ENCODE assay signal across 9 cellular contexts in the genomic region with DNA sequence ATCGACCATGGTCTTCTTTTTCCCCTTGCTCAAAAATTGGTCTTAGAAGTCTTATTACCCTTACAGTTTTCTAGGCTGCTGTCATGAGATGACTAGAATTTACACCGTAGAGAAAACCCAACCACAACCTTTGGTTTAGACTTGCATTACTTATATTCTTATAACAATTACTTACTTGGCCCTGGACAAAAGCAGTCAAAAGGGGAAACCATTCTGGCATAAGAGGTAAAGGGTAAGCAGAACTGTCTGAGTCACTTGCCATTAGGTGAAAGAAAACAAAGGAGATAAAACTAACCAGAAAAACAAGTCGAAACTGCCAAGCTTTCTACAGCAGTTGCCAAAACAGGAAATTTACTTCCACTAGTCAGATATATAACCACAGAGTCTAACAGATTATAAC. TPM values are rescaled to one million over a fixed set of nuclear protein-coding genes. Genes with fewer than 3 reads are reported as not detected.
DNase-seq lines count a peak whose midpoint lies in the region; ATAC-seq, FAIRE-seq and TF ChIP-seq lines count a peak whose summit lies in the region.
"Had no signal": no experiment of that assay in that cellular context is flagged by ENCODE, and none has a peak within 500 bp of the region (broad histone marks: within the 10 kb centered on the region; RNA-seq: fewer than 3 reads in every experiment).

No MANE protein-coding gene starts in this region.

- H3K27ac ChIP-seq in brain microvascular endothelial cell: peak overlapping the region; percentile 52

- H3K36me3 ChIP-seq in MG63 (peaks cover 13% of the 10 kb centered on the region), brain microvascular endothelial cell (replicated peaks) (no peaks in the 10 kb centered on the region)

- H3K4me3 Mint-ChIP-seq in nephron progenitor cell: no peak overlapping the region

- no peak for TF ChIP-seq POLR2A in H54 (IDR thresholded peaks at IDR 0.05; ENCODE audit: low read depth, low read length)

- H3K36me3 Mint-ChIP-seq in nephron progenitor cell (ENCODE audit: low read depth): peaks cover 61% of the 10 kb centered on the region

- peaks cover 4% of the 10 kb centered on the region for H3K9me3 ChIP-seq in MG63

- in situ Hi-C loops in brain microvascular endothelial cell (cut with HindIII; ENCODE audit: low pct_ligation_motif_present, low sequenced_read_pairs): no loop called here

- no peaks in the 10 kb centered on the region for H3K27me3 ChIP-seq in MG63
- no peaks in the 10 kb centered on the region for H3K27me3 ChIP-seq in brain microvascular endothelial cell (replicated peaks)

- peak; percentile 97 for FAIRE-seq in H54 (lab: Jason Lieb, UNC)

- DNase-seq in H54 (ENCODE audit: insufficient read length, low spot score) (no peak), MG63 (peak; percentile 22), brain microvascular endothelial cell (peak; percentile 68), nephron progenitor cell (no peak), HuH-7 (ENCODE audit: low spot score) (no peak)
- no peak for DNase-seq in stimulated activated CD4-positive, alpha-beta T cell treated with anti-CD3 and anti-CD28 coated beads, Interleukin-4, amount 100 ng/mL, for 4 hours
- DNase-seq in activated CD4-positive, alpha-beta T cell treated with anti-CD3 and anti-CD28 coated beads for 1 hour: no peak
- DNase-seq: right cardiac atrium had no signal

- peak; percentile 61 for ATAC-seq in GM18508 (IDR thresholded peaks at IDR 0.05; ENCODE audit: insufficient read depth, unreplicated experiment)

- H3K4me1 Mint-ChIP-seq in nephron progenitor cell: peaks cover 51% of the 10 kb centered on the region

- H3K4me3 ChIP-seq in MG63: no peak overlapping the region
- no peak overlapping the region for H3K4me3 ChIP-seq in brain microvascular endothelial cell (ENCODE audit: low read depth, low read length)

- peaks cover 29% of the 10 kb centered on the region for H3K9me3 Mint-ChIP-seq in nephron progenitor cell

- peak overlapping the region; percentile 49 for H3K27ac Mint-ChIP-seq in nephron progenitor cell

- no peaks in the 10 kb centered on the region for H3K27me3 Mint-ChIP-seq in nephron progenitor cell (ENCODE audit: low read depth, poor library complexity)

- TF ChIP-seq CTCF in brain microvascular endothelial cell (IDR thresholded peaks at IDR 0.05; ENCODE audit: low read depth, low read length, missing control alignments) (no peak), nephron progenitor cell (IDR thresholded peaks at IDR 0.05) (no peak)

RNA-seq across cellular contexts. Expression of a gene that starts 17.9 kb away (rescaled TPM):
- 20.0 and 20.5 TPM in 2 replicates for total RNA-seq in MG63 (2014; rRNA removed; shearing (Covaris generic); ENCODE audit: low replicate concordance)

Comparison
In these comparisons a context has a peak if more than half of its experiments do, and no peak if none do; other contexts are left out.
1. DNase-seq: peak in MG63 (single experiment) and brain microvascular endothelial cell (single experiment); none in H54 (single experiment), nephron progenitor cell (single experiment), stimulated activated CD4-positive, alpha-beta T cell treated with anti-CD3 and anti-CD28 coated beads, Interleukin-4, amount 100 ng/mL, for 4 hours (0 of 2), HuH-7 (single experiment) and activated CD4-positive, alpha-beta T cell treated with anti-CD3 and anti-CD28 coated beads for 1 hour (single experiment).